In genomic region chr19:21396893-21397572, GRCh38 we compare ENCODE assay signal across 8 cellular contexts. TPM values are rescaled to one million over a fixed set of nuclear protein-coding genes. Genes with fewer than 3 reads are reported as not detected.
DNase-seq lines count a peak whose midpoint lies in the region; ATAC-seq and TF ChIP-seq lines count a peak whose summit lies in the region.

ZNF493 (plus strand) TSS chr19:21397133; CDS start chr19:21397238, 105 bp downstream.

- 1% methylated on average over 20 to 29 of the region's 31 CpGs for WGBS in lower leg skin, 2 donors

- peaks cover 9% of the 10 kb centered on the region for H3K9me3 Mint-ChIP-seq in activated CD8-positive, alpha-beta T cell treated with anti-CD3 and anti-CD28 coated beads for 36 hours

- H3K4me3 ChIP-seq in lower leg skin (ENCODE audit: low read depth, poor library complexity, severe bottlenecking): peak within 1 kb of the TSS; percentile 81

- ATAC-seq in GM19328 (IDR thresholded peaks at IDR 0.05; ENCODE audit: unreplicated experiment) (peak; percentile 100), HG03469 (IDR thresholded peaks at IDR 0.05; ENCODE audit: unreplicated experiment) (peak; percentile 100)
- ATAC-seq in activated CD8-positive, alpha-beta T cell treated with anti-CD3 and anti-CD28 coated beads for 36 hours: peak; percentile 100

- H3K4me1 Mint-ChIP-seq in activated CD8-positive, alpha-beta T cell treated with anti-CD3 and anti-CD28 coated beads for 36 hours (ENCODE audit: low read depth): peaks cover 26% of the 10 kb centered on the region

- H3K4me3 Mint-ChIP-seq in activated CD8-positive, alpha-beta T cell treated with anti-CD3 and anti-CD28 coated beads for 36 hours: peak within 1 kb of the TSS; percentile 98

- POLR2A ChIA-PET in activated CD8-positive, alpha-beta T cell treated with anti-CD3 and anti-CD28 coated beads for 36 hours (lab: Charles Lee): interaction anchor here (0.6 to 1.6 kb wide), 9 partner anchors 10 to 83 kb away, joined by 3 to 7 read pairs (median 4); partner anchors contain the start of genes ZNF708 and ZNF738

- H3K36me3 Mint-ChIP-seq in activated CD8-positive, alpha-beta T cell treated with anti-CD3 and anti-CD28 coated beads for 36 hours (ENCODE audit: low read depth): peaks cover 34% of the 10 kb centered on the region

- H3K27ac Mint-ChIP-seq in activated CD8-positive, alpha-beta T cell treated with anti-CD3 and anti-CD28 coated beads for 36 hours: peak within 1 kb of the TSS; percentile 96

- TF ChIP-seq POLR2A in lower leg skin (IDR thresholded peaks at IDR 0.05): no peak

- CTCF ChIA-PET in activated CD8-positive, alpha-beta T cell treated with anti-CD3 and anti-CD28 coated beads for 36 hours (lab: Charles Lee): interaction anchor here (0.9 to 1.4 kb wide), 3 partner anchors 28 to 300 kb away, joined by 3 to 5 read pairs (median 3); partner anchors contain the start of gene ZNF708

- H3K27me3 Mint-ChIP-seq in activated CD8-positive, alpha-beta T cell treated with anti-CD3 and anti-CD28 coated beads for 36 hours: no peaks in the 10 kb centered on the region

- no peak for TF ChIP-seq CTCF in activated CD8-positive, alpha-beta T cell treated with anti-CD3 and anti-CD28 coated beads for 36 hours (IDR thresholded peaks at IDR 0.05)
- no peak for TF ChIP-seq CTCF in lower leg skin (IDR thresholded peaks at IDR 0.05)

- intact Hi-C loops in activated CD8-positive, alpha-beta T cell treated with anti-CD3 and anti-CD28 coated beads for 36 hours (cut with micrococcal nuclease): no loop called here
- intact Hi-C loops in lower leg skin (cut with DNase I; ENCODE audit: low total_unique reads): no loop called here

- DNase-seq in C1 segment of cervical spinal cord (lab: John Stamatoyannopoulos, UW) (peak; percentile 41 to 97 (median 89)), NCI-H69 (lab: John Stamatoyannopoulos, UW) (peak; percentile 98), ecto neural progenitor cell (ENCODE audit: low spot score) (peak; percentile 91), lower leg skin (ENCODE audit: low spot score in 2 of 2) (peak; percentile 96 to 98)
- DNase-seq in activated CD8-positive, alpha-beta T cell treated with anti-CD3 and anti-CD28 coated beads for 36 hours: peak; percentile 97
- DNase-seq in stimulated activated CD4-positive, alpha-beta T cell treated with anti-CD3 and anti-CD28 coated beads, Interleukin-4, amount 100 ng/mL, for 4 hours: peak; percentile 80 to 90

RNA-seq across cellular contexts. Expression of gene ZNF493, which starts in this region (rescaled TPM):
- total RNA-seq in activated CD8-positive, alpha-beta T cell treated with anti-CD3 and anti-CD28 coated beads for 36 hours: 10 to 100 TPM; 15.1 to 15.6 TPM
- total RNA-seq in lower leg skin: 10 to 100 TPM in 3 of 4 donors, 1 to 10 TPM in 1; 7.8 to 25.5 (median 16.2) TPM

Comparison
In these comparisons a context has a peak if more than half of its experiments do, and no peak if none do; other contexts are left out.
1. Peak in every context shown above with its lines: DNase-seq, ATAC-seq and H3K4me3 ChIP-seq.